20 cellular contexts compared by ENCODE assay signal in genomic region chr20:60372282-60372681, GRCh38.
DNase-seq lines count a peak whose midpoint lies in the region; FAIRE-seq and TF ChIP-seq lines count a peak whose summit lies in the region.
"Had no signal": no experiment of that assay in that cellular context is flagged by ENCODE, and none has a peak within 500 bp of the region (broad histone marks: within the 10 kb centered on the region; RNA-seq: fewer than 3 reads in every experiment).

No MANE protein-coding gene starts in this region.

- FAIRE-seq in HTR-8/SVneo (lab: Jason Lieb, UNC), result peak; percentile 78
- FAIRE-seq: A549, GM12878, H1 had no signal

- no peak overlapping the region for H3K27ac ChIP-seq in colonic mucosa
- H3K27ac ChIP-seq: A549, Peyer's patch, SJCRH30 had no signal

- no peak overlapping the region for H3K4me3 ChIP-seq in colonic mucosa
- no peak overlapping the region for H3K4me3 ChIP-seq in BE2C (ENCODE audit: low read depth, low read length)
- H3K4me3 ChIP-seq: A549, GM12878, Peyer's patch, SJCRH30 had no signal

- H3K27me3 ChIP-seq in colonic mucosa (no peaks in the 10 kb centered on the region), BE2C (no peaks in the 10 kb centered on the region)
- H3K27me3 ChIP-seq: Peyer's patch had no signal

- no peaks in the 10 kb centered on the region for H3K4me1 ChIP-seq in colonic mucosa
- H3K4me1 ChIP-seq in BE2C, result no peaks in the 10 kb centered on the region
- H3K4me1 ChIP-seq: A549, Peyer's patch had no signal

- peak; percentile 61 for DNase-seq in NCI-H748 (lab: John Stamatoyannopoulos, UW; ENCODE audit: unreplicated experiment)
- DNase-seq in NCI-H748 treated with DMSO at 0.1 percent for 48 hours (lab: John Stamatoyannopoulos, UW), result no peak
- DNase-seq in HTR-8/SVneo (ENCODE audit: insufficient read length, low spot score), result no peak
- DNase-seq in NCI-H2029 treated with DMSO at 0.1 percent for 48 hours (lab: John Stamatoyannopoulos, UW), result peak; percentile 47
- peak; percentile 30 for DNase-seq in renal cortical epithelial cell (ENCODE audit: low read depth)
- no peak for DNase-seq in colonic mucosa
- no peak for DNase-seq in BE2C
- no peak for DNase-seq in DMS153 treated with DMSO at 0.1 percent for 48 hours (lab: John Stamatoyannopoulos, UW; ENCODE audit: unreplicated experiment)
- DNase-seq: CD4-positive, alpha-beta T cell; IMR-90; Kasumi-1; NCI-H2081 treated with DMSO at 0.1 percent for 48 hours; NCI-H446 treated with DMSO at 0.1 percent for 48 hours; NCI-H526 treated with DMSO at 0.1 percent for 48 hours; Peyer's patch; T-helper 1 cell had no signal

- H3K9ac ChIP-seq in colonic mucosa (ENCODE audit: low read depth in 2 of 2, low read length in 2 of 2), result no peak overlapping the region

- H3K36me3 ChIP-seq in colonic mucosa (no peaks in the 10 kb centered on the region), BE2C (no peaks in the 10 kb centered on the region)
- H3K36me3 ChIP-seq: Peyer's patch, SJCRH30 had no signal

- H3K9me3 ChIP-seq in colonic mucosa (no peaks in the 10 kb centered on the region), BE2C (peaks cover 2% of the 10 kb centered on the region; the same call in 1 of the 2 replicates)
- H3K9me3 ChIP-seq: Peyer's patch had no signal

- intact Hi-C loops in colonic mucosa (cut with DNase I), result no loop called here

- TF ChIP-seq CTCF in colonic mucosa (IDR thresholded peaks at IDR 0.05) (no peak), BE2C (IDR thresholded peaks at IDR 0.05; ENCODE audit: low read depth, low read length) (no peak)

Comparison
In these comparisons a context has a peak if more than half of its experiments do, and no peak if none do; other contexts are left out.
1. DNase-seq: peak in NCI-H748 (single experiment), NCI-H2029 treated with DMSO at 0.1 percent for 48 hours (single experiment) and renal cortical epithelial cell (single experiment); none in NCI-H748 treated with DMSO at 0.1 percent for 48 hours (single experiment), HTR-8/SVneo (single experiment), colonic mucosa (single experiment), BE2C (single experiment) and DMS153 treated with DMSO at 0.1 percent for 48 hours (single experiment).